ENCODE assay signal across 8 cellular contexts in genomic region chr22:36977401-36977861, GRCh38. TPM values are rescaled to one million over a fixed set of nuclear protein-coding genes. Genes with fewer than 3 reads are reported as not detected.
DNase-seq lines count a peak whose midpoint lies in the region; ATAC-seq and TF ChIP-seq lines count a peak whose summit lies in the region.

No MANE protein-coding gene starts in this region.

- H3K9me3 ChIP-seq in liver (ENCODE audit: control insufficient read depth in 4 of 4, low read length in 3 of 4) = no peaks in the 10 kb centered on the region

- H3K27ac ChIP-seq in VCaP (peak overlapping the region; percentile 50; the same call in 1 of the 2 replicates), brain microvascular endothelial cell (no peak overlapping the region), liver (ENCODE audit: low read depth in 1 of 2, low read length in 2 of 2) (no peak overlapping the region)

- H3K4me1 ChIP-seq in liver (ENCODE audit: control insufficient read depth in 4 of 4, insufficient read depth in 4 of 4, low read length in 3 of 4) = peaks cover 0 to 4% (median 2%) of the 10 kb centered on the region in 4 donors

- no peak for TF ChIP-seq RAD21 in liver (IDR thresholded peaks at IDR 0.05)

- no peaks in the 10 kb centered on the region for H3K27me3 ChIP-seq in brain microvascular endothelial cell (replicated peaks)
- H3K27me3 ChIP-seq in liver (ENCODE audit: control insufficient read depth in 4 of 4, insufficient read depth in 4 of 4, low read length in 3 of 4) = no peaks in the 10 kb centered on the region

- H3K4me3 ChIP-seq in brain microvascular endothelial cell (ENCODE audit: low read depth, low read length) (peak overlapping the region; percentile 51), liver (ENCODE audit: low read depth in 1 of 3, low read length in 3 of 3) (peak overlapping the region; percentile 1 to 26 (median 13))

- CTCF ChIA-PET in GM10248 (lab: Yijun Ruan, JAX) = interaction anchor here (0.7 to 5.8 kb wide), 68 partner anchors 9 to 466 kb away, joined by 3 to 100 read pairs (median 4); partner anchors contain the start of genes IFT27, MPST, NCF4 and TST

- TF ChIP-seq CTCF in GM10248 (IDR thresholded peaks at IDR 0.05; ENCODE audit: control extremely low read depth, extremely low read depth, low read depth, missing control alignments) (peak; percentile 70), VCaP (conservative IDR thresholded peaks at IDR 0.05) (no peak), brain microvascular endothelial cell (IDR thresholded peaks at IDR 0.05; ENCODE audit: low read depth, low read length, missing control alignments) (peak; percentile 68), liver (IDR thresholded peaks at IDR 0.05; ENCODE audit: low read depth, low read length, missing input control) (peak; percentile 24)

- POLR2A ChIA-PET in GM10248 (lab: Yijun Ruan, JAX) = interaction anchor here (0.5 to 0.9 kb wide), 2 partner anchors 9 to 202 kb away, joined by 3 read pairs; no protein-coding TSS in a partner anchor

- H3K9ac ChIP-seq in liver (ENCODE audit: low read depth in 1 of 2, low read length in 2 of 2) = peak overlapping the region; percentile 18 to 39

- ATAC-seq in HG02981 (IDR thresholded peaks at IDR 0.05; ENCODE audit: unreplicated experiment) = no peak

- in situ Hi-C loops in brain microvascular endothelial cell (cut with HindIII; ENCODE audit: low pct_ligation_motif_present, low sequenced_read_pairs) = no loop called here

- WGBS in liver = 20% methylated on average over 13 of the region's 13 CpGs

- H3K36me3 ChIP-seq in brain microvascular endothelial cell (replicated peaks) = no peaks in the 10 kb centered on the region
- H3K36me3 ChIP-seq in liver (ENCODE audit: control insufficient read depth in 4 of 4, insufficient read depth in 3 of 4, low read depth in 1 of 4, low read length in 3 of 4) = no peaks in the 10 kb centered on the region

- DNase-seq in GM10248 (ENCODE audit: extremely low spot score) = peak; percentile 82
- peak; percentile 52 for DNase-seq in HT-29 (ENCODE audit: low spot score)
- peak; percentile 26 for DNase-seq in brain microvascular endothelial cell
- DNase-seq in stimulated activated CD4-positive, alpha-beta T cell treated with anti-CD3 and anti-CD28 coated beads, Interleukin-4, amount 100 ng/mL, for 48 hours (ENCODE audit: low read depth in 2 of 2) = peak; percentile 76 to 81
- no peak for DNase-seq in 8988T

TF ChIP-seq in liver, 16 proteins besides CTCF, POLR2A, EP300 and RAD21:
- TF ChIP-seq FOXA2 (IDR thresholded peaks at IDR 0.05) = no peak
- no peak for TF ChIP-seq RXRA (IDR thresholded peaks at IDR 0.05)
- TF ChIP-seq TAF1 (conservative IDR thresholded peaks at IDR 0.05) = no peak
- no peak for TF ChIP-seq ZBTB33 (IDR thresholded peaks at IDR 0.05)
- no peak for TF ChIP-seq HNF4A (conservative IDR thresholded peaks at IDR 0.05)
- TF ChIP-seq ATF3 (IDR thresholded peaks at IDR 0.05) = no peak
- no peak for TF ChIP-seq HNF4G (IDR thresholded peaks at IDR 0.05)
- TF ChIP-seq NR2F2 (IDR thresholded peaks at IDR 0.05) = no peak
- TF ChIP-seq REST (IDR thresholded peaks at IDR 0.05) = no peak
- no peak for TF ChIP-seq JUND (IDR thresholded peaks at IDR 0.05)
TF ChIP-seq in liver: peak in this region for 0.

RNA-seq across cellular contexts. Expression of gene TST, which starts 41.8 kb away (rescaled TPM):
- 165 and 167 TPM in 2 replicates for total RNA-seq in HT-29 (2014; rRNA removed; shearing (Covaris generic))
- 100 to 1,000 TPM; 186 to 212 TPM for total RNA-seq in liver
- 100 to 1,000 TPM; 373 to 404 TPM for polyA plus RNA-seq in liver

RNA-seq across cellular contexts. Expression of gene MPST, which starts 42.1 kb away (rescaled TPM):
- 211 and 220 TPM in 2 replicates for total RNA-seq in HT-29 (2014; rRNA removed; shearing (Covaris generic))
- 100 to 1,000 TPM; 124 to 149 TPM for total RNA-seq in liver
- 100 to 1,000 TPM; 249 to 277 TPM for polyA plus RNA-seq in liver
